In the genomic region with DNA sequence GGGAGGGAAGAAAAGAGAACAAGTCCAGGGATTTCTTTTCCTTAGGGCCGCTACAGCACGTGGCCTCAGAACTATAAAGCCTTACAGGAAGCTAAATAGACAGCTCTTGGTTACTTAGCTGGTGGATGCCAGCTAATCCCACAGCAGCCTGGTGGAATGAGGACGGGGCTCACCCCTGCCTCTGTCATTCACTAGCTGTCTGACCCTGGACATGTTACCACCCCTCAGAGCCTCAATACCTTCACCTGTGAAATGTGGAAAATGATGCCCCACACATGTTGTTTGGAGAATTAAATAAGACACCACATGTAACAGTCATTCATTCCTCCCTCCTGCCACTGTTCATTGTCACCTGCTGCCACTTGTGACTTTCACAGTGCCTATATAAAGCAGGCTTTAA, we compare ENCODE assay signal across 8 cellular contexts. TPM values are rescaled to one million over a fixed set of nuclear protein-coding genes. Genes with fewer than 3 reads are reported as not detected.
"Had no signal": no experiment of that assay in that cellular context is flagged by ENCODE, and none has a peak within 500 bp of the region (broad histone marks: within the 10 kb centered on the region; RNA-seq: fewer than 3 reads in every experiment).

No MANE protein-coding gene starts in this region.

- H3K4me3 ChIP-seq: GM23338 had no signal

- FAIRE-seq: H1, H54, HTR-8/SVneo had no signal

- H3K4me2 ChIP-seq: GM23338 had no signal

- H2AFZ ChIP-seq: GM23338 had no signal

- DNase-seq: H9, HCEC 1CT had no signal

- ATAC-seq: GM23338 had no signal

RNA-seq across cellular contexts. Expression of gene CCKAR, which starts 15.7 kb away (rescaled TPM):
- total RNA-seq: GM23338, H1, H9, HT-29 had no signal
- polyA plus RNA-seq: GM23338, H1, IgD-negative memory B cell had no signal
